In the genomic region with DNA sequence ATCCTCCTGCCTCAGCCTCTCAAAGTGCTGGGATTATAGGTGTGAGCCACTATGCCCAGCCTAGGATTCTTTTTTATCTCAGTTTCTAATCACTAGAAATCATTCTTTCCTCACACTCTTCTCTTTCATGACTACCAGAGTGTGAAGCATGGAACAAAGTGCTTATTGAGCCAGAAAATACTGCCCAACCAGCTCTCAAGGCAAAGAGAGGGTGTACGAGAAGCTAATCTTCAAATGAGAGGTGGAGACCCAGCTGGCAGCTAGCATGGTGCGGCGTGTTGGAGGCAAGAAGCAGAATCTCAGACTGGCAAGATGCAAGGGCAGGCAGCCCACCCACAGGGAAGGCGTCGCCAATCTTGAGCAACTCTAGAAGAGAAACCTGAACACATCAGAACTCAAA, we compare ENCODE assay signal across 1 cellular context.
TF ChIP-seq lines count a peak whose summit lies in the region.

No MANE protein-coding gene starts in this region.

TF ChIP-seq in IMR-90, 13 proteins besides CTCF, POLR2A, EP300 and RAD21:
- TF ChIP-seq ELK1 (IDR thresholded peaks at IDR 0.05; ENCODE audit: borderline replicate concordance, low read depth, low read length) (no peak), NFE2L2 (IDR thresholded peaks at IDR 0.05; ENCODE audit: low read depth, low read length) (no peak), MAFK (IDR thresholded peaks at IDR 0.05; ENCODE audit: low read depth, low read length) (no peak), MXI1 (IDR thresholded peaks at IDR 0.05; ENCODE audit: borderline replicate concordance, low read depth, low read length) (no peak), RFX5 (IDR thresholded peaks at IDR 0.05; ENCODE audit: low read depth, low read length) (no peak)
- TF ChIP-seq, protein P1, sequence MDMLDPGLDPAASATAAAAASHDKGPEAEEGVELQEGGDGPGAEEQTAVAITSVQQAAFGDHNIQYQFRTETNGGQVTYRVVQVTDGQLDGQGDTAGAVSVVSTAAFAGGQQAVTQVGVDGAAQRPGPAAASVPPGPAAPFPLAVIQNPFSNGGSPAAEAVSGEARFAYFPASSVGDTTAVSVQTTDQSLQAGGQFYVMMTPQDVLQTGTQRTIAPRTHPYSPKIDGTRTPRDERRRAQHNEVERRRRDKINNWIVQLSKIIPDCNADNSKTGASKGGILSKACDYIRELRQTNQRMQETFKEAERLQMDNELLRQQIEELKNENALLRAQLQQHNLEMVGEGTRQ (IDR thresholded peaks at IDR 0.05; ENCODE audit: low read depth, low read length) = no peak
